16 cellular contexts compared by ENCODE assay signal in genomic region chr10:75263806-75264205, GRCh38.
"Had no signal": no experiment of that assay in that cellular context is flagged by ENCODE, and none has a peak within 500 bp of the region (broad histone marks: within the 10 kb centered on the region; RNA-seq: fewer than 3 reads in every experiment).

No MANE protein-coding gene starts in this region.

- H3K9me3 ChIP-seq: breast epithelium, gastrocnemius medialis, heart right ventricle, neutrophil, upper lobe of left lung had no signal

- DNase-seq: activated CD4-positive, alpha-beta T cell treated with anti-CD3 and anti-CD28 coated beads, Interleukin-2, amount 50 U/mL, for 1 hour; activated CD8-positive, alpha-beta memory T cell treated with anti-CD3 and anti-CD28 coated beads for 24 hours; activated naive CD4-positive, alpha-beta T cell; activated naive CD8-positive, alpha-beta T cell treated with anti-CD3 and anti-CD28 coated beads, Interleukin-2, amount 10 ng/mL, durations not matched to agents 7 days and 5 days; activated T-cell treated with anti-CD3 and anti-CD28 coated beads for 4 hours; gastrocnemius medialis; heart right ventricle; natural killer cell; retina; stimulated activated CD4-positive, alpha-beta T cell treated with anti-CD3 and anti-CD28 coated beads, Interleukin-2, amount 100 ng/mL, for 48 hours; stimulated activated naive CD4-positive, alpha-beta T cell; SW 1271; upper lobe of left lung had no signal

- H3K27ac ChIP-seq: breast epithelium, gastrocnemius medialis, heart right ventricle, neutrophil, upper lobe of left lung had no signal

- ATAC-seq: activated CD4-positive, CD25-positive, alpha-beta regulatory T cell treated with anti-CD3 and anti-CD28 coated beads, Interleukin-2, amount 50 U/mL, for 24 hours; gastrocnemius medialis; natural killer cell had no signal

- H3K4me1 ChIP-seq: breast epithelium, gastrocnemius medialis had no signal

- H3K4me3 ChIP-seq: breast epithelium, gastrocnemius medialis, heart right ventricle, upper lobe of left lung had no signal

- H3K27me3 ChIP-seq: breast epithelium, heart right ventricle, neutrophil, upper lobe of left lung had no signal

- H3K36me3 ChIP-seq: breast epithelium, gastrocnemius medialis, heart right ventricle, neutrophil, upper lobe of left lung had no signal
